ENCODE assay signal across 8 cellular contexts in the genomic region with DNA sequence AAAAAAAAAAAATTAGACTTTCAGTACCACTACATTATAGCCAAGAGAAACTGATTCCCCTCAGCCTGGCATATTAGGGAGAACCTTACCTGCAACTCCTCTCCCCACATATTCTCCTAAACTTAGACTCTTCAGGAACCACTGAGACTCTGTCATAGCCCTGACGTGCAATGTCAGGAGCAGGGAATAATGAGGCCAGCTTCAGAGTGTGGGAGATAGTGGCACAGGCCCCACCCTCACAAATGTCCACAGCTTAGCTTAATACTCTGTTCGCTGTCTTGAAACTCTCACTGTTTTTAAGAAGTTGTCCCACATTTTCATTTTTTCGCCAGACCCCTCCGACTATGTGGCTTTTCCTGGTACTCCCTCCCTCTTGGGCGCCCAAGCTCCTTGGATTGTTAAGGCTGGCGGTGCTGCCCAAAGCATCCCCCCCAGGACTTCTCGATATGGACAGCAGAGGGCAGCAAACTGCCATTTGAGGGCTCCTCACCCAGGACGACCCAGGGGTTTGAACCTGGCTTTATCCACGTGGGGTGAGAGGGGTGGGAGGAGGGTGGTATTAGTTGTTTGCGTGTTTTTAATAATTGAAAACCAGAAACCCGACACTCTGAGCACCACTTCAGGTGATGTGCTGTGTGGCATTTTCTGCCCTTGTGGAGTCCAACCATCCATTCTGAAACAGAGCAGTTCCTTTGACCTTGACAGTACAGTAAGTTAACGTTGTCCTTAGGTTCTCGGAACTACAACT. TPM values are rescaled to one million over a fixed set of nuclear protein-coding genes. Genes with fewer than 3 reads are reported as not detected.
DNase-seq lines count a peak whose midpoint lies in the region; ATAC-seq and TF ChIP-seq lines count a peak whose summit lies in the region.

No MANE protein-coding gene starts in this region.

- ATAC-seq in HG02840 (IDR thresholded peaks at IDR 0.05; ENCODE audit: low FRiP score, unreplicated experiment), result peak; percentile 77

- TF ChIP-seq RAD21 in liver (IDR thresholded peaks at IDR 0.05), result peak; percentile 96 to 98

- 14% methylated on average over 13 of the region's 13 CpGs for WGBS in liver

- H3K27ac ChIP-seq in liver (ENCODE audit: low read depth in 1 of 2, low read length in 2 of 2), result no peak overlapping the region

- no peaks in the 10 kb centered on the region for H3K9me3 ChIP-seq in liver (ENCODE audit: control insufficient read depth in 4 of 4, low read length in 3 of 4)

- no peaks in the 10 kb centered on the region for H3K27me3 ChIP-seq in liver (ENCODE audit: control insufficient read depth in 4 of 4, insufficient read depth in 4 of 4, low read length in 3 of 4)

- peaks cover 0 to 3% (median 0%) of the 10 kb centered on the region in 4 donors for H3K4me1 ChIP-seq in liver (ENCODE audit: control insufficient read depth in 4 of 4, insufficient read depth in 4 of 4, low read length in 3 of 4)

- peak; percentile 7 to 16 for DNase-seq in NOMO-1 (lab: John Stamatoyannopoulos, UW; ENCODE audit: unreplicated experiment in 2 of 2)
- no peak for DNase-seq in NOMO-1 treated with dmso at 0.1 percent for 144 hours (lab: John Stamatoyannopoulos, UW; ENCODE audit: unreplicated experiment)
- DNase-seq in NCI-H2107 treated with DMSO at 0.1 percent for 48 hours (lab: John Stamatoyannopoulos, UW; ENCODE audit: unreplicated experiment), result peak; percentile 63
- DNase-seq in activated CD4-positive, alpha-beta T cell treated with anti-CD3 and anti-CD28 coated beads for 1 hour, result peak; percentile 35
- peak; percentile 48 for DNase-seq in cerebellum (ENCODE audit: low spot score)
- peak; percentile 38 to 62 (median 38) for DNase-seq in stimulated activated CD4-positive, alpha-beta T cell treated with anti-CD3 and anti-CD28 coated beads, TNF-alpha, amount 100 ng/mL, for 24 hours (ENCODE audit: low read depth in 3 of 3)

- H3K36me3 ChIP-seq in liver (ENCODE audit: control insufficient read depth in 4 of 4, insufficient read depth in 3 of 4, low read depth in 1 of 4, low read length in 3 of 4), result no peaks in the 10 kb centered on the region

- no peak overlapping the region for H3K9ac ChIP-seq in liver (ENCODE audit: low read depth in 1 of 2, low read length in 2 of 2)

- peak; percentile 81 for TF ChIP-seq CTCF in liver (IDR thresholded peaks at IDR 0.05; ENCODE audit: low read depth, low read length, missing input control)

- no peak overlapping the region for H3K4me3 ChIP-seq in liver (ENCODE audit: low read depth in 1 of 3, low read length in 3 of 3)

TF ChIP-seq in liver, 16 proteins besides CTCF, POLR2A, EP300 and RAD21:
- TF ChIP-seq RXRA (IDR thresholded peaks at IDR 0.05) (peak in 1 of 2 donors; percentile 36), SP1 (IDR thresholded peaks at IDR 0.05) (no peak)
TF ChIP-seq in liver: peak in this region for 1.

RNA-seq across cellular contexts. Expression of a gene that starts 45.2 kb away (rescaled TPM):
- 7.2 TPM for total RNA-seq in cerebellum
- 1 to 10 TPM in 1 of 2 donors, under 1 TPM in 1; 0.08 to 1.9 TPM for total RNA-seq in liver
- polyA plus RNA-seq in liver, result under 1 TPM in 1 of 2 donors, not detected in 1; 0.03 TPM
